Comparison of ENCODE assay signal across 2 cellular contexts in the genomic region with DNA sequence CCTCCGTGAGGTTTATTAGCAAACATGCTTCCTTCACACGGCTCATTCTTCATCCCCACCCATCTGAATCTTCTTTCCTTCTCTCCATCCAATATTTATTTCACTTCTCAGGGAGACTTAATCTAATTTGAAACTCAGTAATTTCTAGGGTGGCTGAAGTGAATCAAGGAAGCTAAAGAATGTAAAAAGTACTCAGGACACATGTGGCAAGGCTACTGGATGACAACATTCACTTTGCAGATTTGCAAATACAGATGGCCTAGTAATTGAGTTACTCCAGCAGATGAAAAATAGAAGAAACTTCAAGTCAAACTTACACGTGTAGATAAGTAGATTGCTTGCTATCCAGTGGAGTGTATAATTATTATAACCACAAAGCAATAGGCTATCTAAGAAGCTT.
TF ChIP-seq lines count a peak whose summit lies in the region.

No MANE protein-coding gene starts in this region.

TF ChIP-seq in SK-N-SH, 30 proteins besides CTCF, POLR2A, EP300 and RAD21:
- TF ChIP-seq RFX5 (IDR thresholded peaks at IDR 0.05; ENCODE audit: low read length): no peak
- no peak for TF ChIP-seq MEF2A (IDR thresholded peaks at IDR 0.05; ENCODE audit: borderline replicate concordance, low read depth)
- 0 out of 2 replicates have a peak, but pooled peaks have one; percentile 31 for TF ChIP-seq MXI1 (IDR thresholded peaks at IDR 0.05; ENCODE audit: low read depth, low read length)

TF ChIP-seq in K562, 482 proteins besides CTCF, POLR2A, EP300 and RAD21:
- TF ChIP-seq, protein P1, sequence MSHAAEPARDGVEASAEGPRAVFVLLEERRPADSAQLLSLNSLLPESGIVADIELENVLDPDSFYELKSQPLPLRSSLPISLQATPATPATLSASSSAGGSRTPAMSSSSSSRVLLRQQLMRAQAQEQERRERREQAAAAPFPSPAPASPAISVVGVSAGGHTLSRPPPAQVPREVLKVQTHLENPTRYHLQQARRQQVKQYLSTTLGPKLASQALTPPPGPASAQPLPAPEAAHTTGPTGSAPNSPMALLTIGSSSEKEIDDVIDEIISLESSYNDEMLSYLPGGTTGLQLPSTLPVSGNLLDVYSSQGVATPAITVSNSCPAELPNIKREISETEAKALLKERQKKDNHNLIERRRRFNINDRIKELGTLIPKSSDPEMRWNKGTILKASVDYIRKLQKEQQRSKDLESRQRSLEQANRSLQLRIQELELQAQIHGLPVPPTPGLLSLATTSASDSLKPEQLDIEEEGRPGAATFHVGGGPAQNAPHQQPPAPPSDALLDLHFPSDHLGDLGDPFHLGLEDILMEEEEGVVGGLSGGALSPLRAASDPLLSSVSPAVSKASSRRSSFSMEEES (CRISPR knock-in tag; IDR thresholded peaks at IDR 0.05): no peak
- TF ChIP-seq ZNF766 (CRISPR knock-in tag; conservative IDR thresholded peaks at IDR 0.05): peak; percentile 72
